Comparison of ENCODE assay signal across 9 cellular contexts in genomic region chr3:47161983-47162694, GRCh38. TPM values are rescaled to one million over a fixed set of nuclear protein-coding genes. Genes with fewer than 3 reads are reported as not detected.
A peak's percentile ranks its signal among the peaks of the same experiment; 100 is the strongest.
DNase-seq lines count a peak whose midpoint lies in the region; ATAC-seq, FAIRE-seq and TF ChIP-seq lines count a peak whose summit lies in the region.
"Had no signal": no experiment of that assay in that cellular context is flagged by ENCODE, and none has a peak within 500 bp of the region (broad histone marks: within the 10 kb centered on the region; RNA-seq: fewer than 3 reads in every experiment).

No MANE protein-coding gene starts in this region.

- H3K9me3 Mint-ChIP-seq in naive thymus-derived CD8-positive, alpha-beta T cell, result peaks cover 0 to 1% (median 0%) of the 10 kb centered on the region in 9 donors

- no peak for FAIRE-seq in HTR-8/SVneo (lab: Jason Lieb, UNC)
- FAIRE-seq: endometrium had no signal

- H3K27me3 Mint-ChIP-seq in naive thymus-derived CD8-positive, alpha-beta T cell, result peaks cover 0 to 3% (median 0%) of the 10 kb centered on the region in 5 donors

- H3K36me3 Mint-ChIP-seq in naive thymus-derived CD8-positive, alpha-beta T cell, result peaks cover 0 to 4% (median 4%) of the 10 kb centered on the region in 3 donors

- POLR2A ChIA-PET in naive thymus-derived CD8-positive, alpha-beta T cell (lab: Charles Lee), result interaction anchor here (0.6 to 0.7 kb wide), 2 partner anchors 167 to 1883 kb away, joined by 4 read pairs; no protein-coding TSS in a partner anchor

- no peak for TF ChIP-seq CTCF in LNCaP clone FGC (IDR thresholded peaks at IDR 0.05; ENCODE audit: control insufficient read depth, extremely low read depth, insufficient read depth)
- no peak for TF ChIP-seq CTCF in choroid plexus epithelial cell (conservative IDR thresholded peaks at IDR 0.05; ENCODE audit: low read depth, low read length)

- H3K4me1 ChIP-seq in BLaER1, result peaks cover 56% of the 10 kb centered on the region

- H3K36me3 ChIP-seq in BLaER1, result peaks cover 25% of the 10 kb centered on the region; the same call in 1 of the 2 replicates

- H3K27ac Mint-ChIP-seq in naive thymus-derived CD8-positive, alpha-beta T cell, result peak overlapping the region; percentile 85 to 99 (median 98)

- peak overlapping the region; percentile 80 for H3K4me2 ChIP-seq in BLaER1

- peaks cover 75% of the 10 kb centered on the region for H4K20me1 ChIP-seq in BLaER1

- H3K4me3 ChIP-seq in BLaER1, result peak overlapping the region; percentile 95
- peak overlapping the region; percentile 86 for H3K4me3 ChIP-seq in LNCaP clone FGC (ENCODE audit: low read depth, low read length)
- H3K4me3 ChIP-seq in choroid plexus epithelial cell (ENCODE audit: low read depth, low read length), result peak overlapping the region; percentile 96

- no peaks in the 10 kb centered on the region for H3K27me3 ChIP-seq in BLaER1

- peaks cover 28 to 77% (median 66%) of the 10 kb centered on the region in 4 donors for H3K4me1 Mint-ChIP-seq in naive thymus-derived CD8-positive, alpha-beta T cell

- H3K27ac ChIP-seq in BLaER1, result no peak overlapping the region

- ATAC-seq in naive thymus-derived CD8-positive, alpha-beta T cell, result no peak
- ATAC-seq in HG03039 (IDR thresholded peaks at IDR 0.05; ENCODE audit: unreplicated experiment) (no peak), HG03108 (IDR thresholded peaks at IDR 0.05; ENCODE audit: unreplicated experiment) (no peak)

- H3K9ac ChIP-seq in BLaER1, result peak overlapping the region; percentile 99

- H3K4me3 Mint-ChIP-seq in naive thymus-derived CD8-positive, alpha-beta T cell, result peak overlapping the region; percentile 88 to 100 (median 98)

- DNase-seq in LNCaP clone FGC (ENCODE audit: low read depth), result no peak
- DNase-seq in choroid plexus epithelial cell (ENCODE audit: low read depth), result peak; percentile 5
- DNase-seq in naive thymus-derived CD8-positive, alpha-beta T cell, result no peak
- DNase-seq in HTR-8/SVneo (ENCODE audit: insufficient read length, low spot score), result no peak
- DNase-seq in nucleus accumbens (lab: John Stamatoyannopoulos, UW), result no peak

- H3K9me3 ChIP-seq in BLaER1, result no peaks in the 10 kb centered on the region

RNA-seq across cellular contexts. Expression of gene SETD2, which starts 1.8 kb away (rescaled TPM):
- total RNA-seq in naive thymus-derived CD8-positive, alpha-beta T cell, result 10 to 100 TPM; 77.2 to 85.0 TPM
- 10 to 100 TPM; 11.8 to 23.4 (median 14.3) TPM for polyA plus RNA-seq in naive thymus-derived CD8-positive, alpha-beta T cell
